1 cellular context compared by ENCODE assay signal in the genomic region with DNA sequence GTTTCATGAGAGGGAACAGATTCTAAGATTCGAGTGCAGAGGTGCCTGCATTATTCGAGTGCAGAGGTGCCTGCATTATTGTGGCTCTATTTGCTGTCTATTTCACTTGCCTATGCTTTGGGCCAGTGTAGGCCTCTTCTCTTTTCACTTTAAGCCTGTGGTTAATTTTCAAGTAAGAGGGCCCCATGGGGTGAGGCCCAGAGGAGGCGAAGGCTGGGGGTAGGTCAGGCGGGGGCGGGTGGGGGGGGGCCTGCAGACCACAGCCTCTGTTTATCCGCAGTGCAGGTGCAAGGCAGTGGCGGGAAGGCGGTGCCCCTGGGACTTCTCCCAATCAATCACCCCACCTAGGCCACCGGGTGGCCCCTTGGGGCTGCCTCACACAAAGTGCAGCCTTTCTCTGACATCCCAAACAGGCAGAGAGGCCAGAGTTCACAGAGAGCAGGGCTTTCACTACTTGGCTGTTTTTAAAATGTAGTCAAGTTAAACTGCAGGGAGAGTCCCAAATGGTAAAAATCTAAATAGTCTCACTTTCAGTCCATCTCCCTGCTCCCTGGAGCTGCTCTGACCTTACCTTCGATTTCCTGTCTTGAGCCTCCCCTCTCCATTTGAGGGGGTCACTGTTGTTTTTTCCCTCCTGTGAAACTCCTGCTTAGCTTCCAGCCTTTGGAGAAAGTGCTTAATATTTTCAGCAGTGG.
TF ChIP-seq lines count a peak whose summit lies in the region.

No MANE protein-coding gene starts in this region.

TF ChIP-seq in HepG2, 621 proteins besides CTCF, POLR2A, EP300 and RAD21 (continued from another document):
- TF ChIP-seq ZNF891 (CRISPR knock-in tag; IDR thresholded peaks at IDR 0.05) (no peak), CREM (IDR thresholded peaks at IDR 0.05) (no peak), CREM (CRISPR knock-in tag; IDR thresholded peaks at IDR 0.05) (no peak), ZNF446 (CRISPR knock-in tag; IDR thresholded peaks at IDR 0.05) (no peak), AGO1 (IDR thresholded peaks at IDR 0.05; ENCODE audit: low read depth, low read length, poor library complexity, severe bottlenecking) (no peak), HHEX (CRISPR knock-in tag; IDR thresholded peaks at IDR 0.05) (no peak), ZNF773 (CRISPR knock-in tag; IDR thresholded peaks at IDR 0.05; ENCODE audit: borderline replicate concordance) (no peak), NR1H2 (CRISPR knock-in tag; IDR thresholded peaks at IDR 0.05; ENCODE audit: borderline replicate concordance, low read depth) (no peak), RAD51 (IDR thresholded peaks at IDR 0.05; ENCODE audit: borderline replicate concordance) (no peak), RELA (CRISPR knock-in tag; IDR thresholded peaks at IDR 0.05) (no peak), IKZF1 (IDR thresholded peaks at IDR 0.05) (no peak)
- TF ChIP-seq, protein P1, sequence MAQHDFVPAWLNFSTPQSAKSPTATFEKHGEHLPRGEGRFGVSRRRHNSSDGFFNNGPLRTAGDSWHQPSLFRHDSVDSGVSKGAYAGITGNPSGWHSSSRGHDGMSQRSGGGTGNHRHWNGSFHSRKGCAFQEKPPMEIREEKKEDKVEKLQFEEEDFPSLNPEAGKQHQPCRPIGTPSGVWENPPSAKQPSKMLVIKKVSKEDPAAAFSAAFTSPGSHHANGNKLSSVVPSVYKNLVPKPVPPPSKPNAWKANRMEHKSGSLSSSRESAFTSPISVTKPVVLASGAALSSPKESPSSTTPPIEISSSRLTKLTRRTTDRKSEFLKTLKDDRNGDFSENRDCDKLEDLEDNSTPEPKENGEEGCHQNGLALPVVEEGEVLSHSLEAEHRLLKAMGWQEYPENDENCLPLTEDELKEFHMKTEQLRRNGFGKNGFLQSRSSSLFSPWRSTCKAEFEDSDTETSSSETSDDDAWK (CRISPR knock-in tag; IDR thresholded peaks at IDR 0.05): no peak
- TF ChIP-seq, protein P2, sequence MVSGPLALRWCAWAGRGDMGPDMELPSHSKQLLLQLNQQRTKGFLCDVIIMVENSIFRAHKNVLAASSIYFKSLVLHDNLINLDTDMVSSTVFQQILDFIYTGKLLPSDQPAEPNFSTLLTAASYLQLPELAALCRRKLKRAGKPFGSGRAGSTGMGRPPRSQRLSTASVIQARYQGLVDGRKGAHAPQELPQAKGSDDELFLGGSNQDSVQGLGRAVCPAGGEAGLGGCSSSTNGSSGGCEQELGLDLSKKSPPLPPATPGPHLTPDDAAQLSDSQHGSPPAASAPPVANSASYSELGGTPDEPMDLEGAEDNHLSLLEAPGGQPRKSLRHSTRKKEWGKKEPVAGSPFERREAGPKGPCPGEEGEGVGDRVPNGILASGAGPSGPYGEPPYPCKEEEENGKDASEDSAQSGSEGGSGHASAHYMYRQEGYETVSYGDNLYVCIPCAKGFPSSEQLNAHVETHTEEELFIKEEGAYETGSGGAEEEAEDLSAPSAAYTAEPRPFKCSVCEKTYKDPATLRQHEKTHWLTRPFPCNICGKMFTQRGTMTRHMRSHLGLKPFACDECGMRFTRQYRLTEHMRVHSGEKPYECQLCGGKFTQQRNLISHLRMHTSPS (CRISPR knock-in tag; IDR thresholded peaks at IDR 0.05; ENCODE audit: low read depth): no peak
- TF ChIP-seq, protein P3, sequence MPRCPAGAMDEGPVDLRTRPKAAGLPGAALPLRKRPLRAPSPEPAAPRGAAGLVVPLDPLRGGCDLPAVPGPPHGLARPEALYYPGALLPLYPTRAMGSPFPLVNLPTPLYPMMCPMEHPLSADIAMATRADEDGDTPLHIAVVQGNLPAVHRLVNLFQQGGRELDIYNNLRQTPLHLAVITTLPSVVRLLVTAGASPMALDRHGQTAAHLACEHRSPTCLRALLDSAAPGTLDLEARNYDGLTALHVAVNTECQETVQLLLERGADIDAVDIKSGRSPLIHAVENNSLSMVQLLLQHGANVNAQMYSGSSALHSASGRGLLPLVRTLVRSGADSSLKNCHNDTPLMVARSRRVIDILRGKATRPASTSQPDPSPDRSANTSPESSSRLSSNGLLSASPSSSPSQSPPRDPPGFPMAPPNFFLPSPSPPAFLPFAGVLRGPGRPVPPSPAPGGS (CRISPR knock-in tag; IDR thresholded peaks at IDR 0.05): no peak
